In the genomic region with DNA sequence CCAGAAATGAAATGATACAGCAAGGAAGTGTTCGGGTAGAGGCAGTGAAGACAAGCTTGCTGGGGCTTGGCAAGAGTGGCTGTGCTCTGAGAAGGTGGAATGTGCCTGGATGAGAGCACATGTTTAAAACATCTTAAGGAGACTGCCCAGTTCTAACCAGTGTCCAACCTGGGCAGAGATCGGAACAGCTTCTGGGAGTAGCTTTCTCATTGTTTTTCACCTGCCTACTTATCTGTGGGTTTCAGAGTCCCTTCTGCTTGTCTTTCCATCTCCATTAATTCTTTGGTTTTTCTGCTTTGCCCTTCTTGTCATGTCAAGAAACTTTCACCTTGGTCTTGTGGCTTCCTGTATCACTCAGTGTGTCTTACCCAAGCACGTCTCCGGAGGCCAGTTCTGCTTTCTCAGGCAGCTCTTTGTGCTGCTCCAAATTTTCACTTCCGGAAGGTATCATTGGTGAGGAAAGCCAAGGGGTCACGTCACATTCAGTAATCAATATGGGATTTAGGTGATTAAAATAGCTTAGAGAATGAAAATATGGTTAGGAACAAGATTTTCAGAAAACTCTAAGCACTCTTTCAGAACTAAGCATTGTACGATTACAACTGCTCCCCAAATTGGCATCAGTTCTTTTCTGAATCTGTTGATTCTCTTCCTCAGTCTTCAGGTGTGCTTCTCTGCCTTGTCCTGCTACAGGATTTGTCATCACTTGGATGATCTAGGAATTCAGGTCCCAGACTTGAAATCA, we compare ENCODE assay signal across 8 cellular contexts.
DNase-seq lines count a peak whose midpoint lies in the region; ATAC-seq lines count a peak whose summit lies in the region.

No MANE protein-coding gene starts in this region.

- H3K27ac Mint-ChIP-seq in stimulated activated memory B cell treated with anti-CD40 and anti-IgM and Interleukin-4, amounts not matched to agents 10 μg/mL and 1 μg/mL and 100 μg/mL, for 72 hours = peak overlapping the region; percentile 81

- DNase-seq in activated gamma-delta T cell treated with Interleukin-2 at 50 U/mL for 16 hours = peak; percentile 11
- no peak for DNase-seq in activated gamma-delta T cell (lab: John Stamatoyannopoulos, UW)
- DNase-seq in SKM-1 (lab: John Stamatoyannopoulos, UW; ENCODE audit: unreplicated experiment) = peak; percentile 79
- DNase-seq in NCI-H2107 (lab: John Stamatoyannopoulos, UW) = no peak
- no peak for DNase-seq in NCI-H446 (lab: John Stamatoyannopoulos, UW)
- DNase-seq in D341Med (ENCODE audit: low spot score) = no peak

- peak; percentile 99 for ATAC-seq in HG02943 (IDR thresholded peaks at IDR 0.05; ENCODE audit: low read depth, unreplicated experiment)
- ATAC-seq in stimulated activated memory B cell treated with anti-CD40 and anti-IgM and Interleukin-4, amounts not matched to agents 10 μg/mL and 1 μg/mL and 100 μg/mL, for 72 hours = peak; percentile 96

- no peaks in the 10 kb centered on the region for H3K27me3 Mint-ChIP-seq in stimulated activated memory B cell treated with anti-CD40 and anti-IgM and Interleukin-4, amounts not matched to agents 10 μg/mL and 1 μg/mL and 100 μg/mL, for 72 hours

- H3K4me3 Mint-ChIP-seq in stimulated activated memory B cell treated with anti-CD40 and anti-IgM and Interleukin-4, amounts not matched to agents 10 μg/mL and 1 μg/mL and 100 μg/mL, for 72 hours = peak overlapping the region; percentile 22

- H3K36me3 Mint-ChIP-seq in stimulated activated memory B cell treated with anti-CD40 and anti-IgM and Interleukin-4, amounts not matched to agents 10 μg/mL and 1 μg/mL and 100 μg/mL, for 72 hours = no peaks in the 10 kb centered on the region

- H3K4me1 Mint-ChIP-seq in stimulated activated memory B cell treated with anti-CD40 and anti-IgM and Interleukin-4, amounts not matched to agents 10 μg/mL and 1 μg/mL and 100 μg/mL, for 72 hours = peaks cover 39% of the 10 kb centered on the region

- no peaks in the 10 kb centered on the region for H3K9me3 Mint-ChIP-seq in stimulated activated memory B cell treated with anti-CD40 and anti-IgM and Interleukin-4, amounts not matched to agents 10 μg/mL and 1 μg/mL and 100 μg/mL, for 72 hours

Comparison
In these comparisons a context has a peak if more than half of its experiments do, and no peak if none do; other contexts are left out.
1. DNase-seq: peak in activated gamma-delta T cell treated with Interleukin-2 at 50 U/mL for 16 hours (single experiment) and SKM-1 (single experiment); none in activated gamma-delta T cell (single experiment), NCI-H2107 (single experiment), NCI-H446 (0 of 2) and D341Med (single experiment).